8 cellular contexts compared by ENCODE assay signal in genomic region chr7:98294798-98295382, GRCh38. TPM values are rescaled to one million over a fixed set of nuclear protein-coding genes. Genes with fewer than 3 reads are reported as not detected.
DNase-seq lines count a peak whose midpoint lies in the region; ATAC-seq, FAIRE-seq and TF ChIP-seq lines count a peak whose summit lies in the region.

No MANE protein-coding gene starts in this region.

- CTCF ChIA-PET in A549 (lab: Yijun Ruan, JAX) = interaction anchor here (0.6 to 4.7 kb wide), 44 partner anchors 8 to 582 kb away, joined by 3 to 49 read pairs (median 4); partner anchors contain the start of gene BAIAP2L1

- TF ChIP-seq EP300 in A549 (IDR thresholded peaks at IDR 0.05) = no peak

- TF ChIP-seq CTCF in A549 (IDR thresholded peaks at IDR 0.05) = peak; percentile 90
- TF ChIP-seq CTCF in GM10266 (IDR thresholded peaks at IDR 0.05; ENCODE audit: control insufficient read depth, insufficient read depth, low read depth, missing control alignments) = peak; percentile 80
- peak; percentile 80 for TF ChIP-seq CTCF in astrocyte of the spinal cord (IDR thresholded peaks at IDR 0.05; ENCODE audit: low read depth, low read length)
- TF ChIP-seq CTCF in kidney (IDR thresholded peaks at IDR 0.05; ENCODE audit: borderline replicate concordance, extremely low read depth, insufficient read depth) = peak; percentile 54
- TF ChIP-seq CTCF in thyroid gland (IDR thresholded peaks at IDR 0.05) = peak; percentile 34 to 88 (median 73)

- H3K4me1 ChIP-seq in A549 (peaks cover 13% of the 10 kb centered on the region), kidney (ENCODE audit: control insufficient read depth in 1 of 2, insufficient read depth in 1 of 2, low read depth in 1 of 2, low read length in 2 of 2) (peaks cover 0 to 3% of the 10 kb centered on the region in 2 donors), thyroid gland (peaks cover 28 to 41% of the 10 kb centered on the region in 2 donors)

- in situ Hi-C loops in astrocyte of the spinal cord (cut with HindIII; ENCODE audit: low sequenced_read_pairs) = no loop called here

- no peaks in the 10 kb centered on the region for H3K27me3 ChIP-seq in thyroid gland

- H3K27ac ChIP-seq in A549 = peak overlapping the region; percentile 40 to 81
- no peak overlapping the region for H3K27ac ChIP-seq in kidney (ENCODE audit: low read depth in 2 of 2, low read length in 2 of 2)
- peak overlapping the region; percentile 72 to 87 (median 74) for H3K27ac ChIP-seq in thyroid gland

- no peak overlapping the region for H3K9ac ChIP-seq in kidney (ENCODE audit: low read length in 2 of 2)

- intact Hi-C loops in kidney (cut with DNase I) = loop anchor here (10.0 kb wide), 1 partner anchor 110 kb away; the partner anchor contains the start of gene BAIAP2L1
- intact Hi-C loops in thyroid gland (cut with DNase I) = loop anchor here (5.0 kb wide), 1 partner anchor 107 kb away; the partner anchor contains the start of gene BAIAP2L1

- H3K4me2 ChIP-seq in A549 = no peak overlapping the region

- TF ChIP-seq RAD21 in A549 (conservative IDR thresholded peaks at IDR 0.05 in 1 of 2, IDR thresholded peaks at IDR 0.05 in 1 of 2) = peak; percentile 93 to 96

- no peak for TF ChIP-seq POLR2A in A549 (IDR thresholded peaks at IDR 0.05; ENCODE audit: low read length)
- TF ChIP-seq POLR2A in thyroid gland (IDR thresholded peaks at IDR 0.05) = peak in 1 of 2 donors; percentile 2

- H3K9me3 ChIP-seq in A549 (no peaks in the 10 kb centered on the region), kidney (ENCODE audit: control insufficient read depth in 1 of 2, low read length in 2 of 2) (no peaks in the 10 kb centered on the region), thyroid gland (no peaks in the 10 kb centered on the region)

- FAIRE-seq in A549 (lab: Jason Lieb, UNC) = no peak
- FAIRE-seq in kidney (lab: Jason Lieb, UNC) = no peak

- 21% methylated on average over 14 of the region's 14 CpGs for WGBS in A549 (ENCODE audit: missing lambda C conversion rate)
- 19 to 20% methylated on average over 2 to 8 of the region's 14 CpGs for WGBS in thyroid gland, 2 donors

- no peak overlapping the region for H3K4me3 ChIP-seq in A549
- H3K4me3 ChIP-seq in astrocyte of the spinal cord (ENCODE audit: low read depth, low read length) = no peak overlapping the region
- H3K4me3 ChIP-seq in kidney (ENCODE audit: low read length in 2 of 2) = no peak overlapping the region
- H3K4me3 ChIP-seq in thyroid gland (replicated peaks in 1 of 3) = no peak overlapping the region

- H3K36me3 ChIP-seq in kidney (ENCODE audit: control insufficient read depth in 1 of 2, insufficient read depth in 2 of 2, low read length in 2 of 2) (peaks cover 10 to 25% of the 10 kb centered on the region in 2 donors), thyroid gland (peaks cover 16 to 33% of the 10 kb centered on the region in 2 donors)

- ATAC-seq in A549 = peak; percentile 82 to 90
- peak; percentile 69 for ATAC-seq in HG03342 (IDR thresholded peaks at IDR 0.05; ENCODE audit: unreplicated experiment)

- DNase-seq in A549 (ENCODE audit: low read depth in 1 of 2, low spot score in 1 of 2) = peak; percentile 75 to 85
- DNase-seq in GM10266 (ENCODE audit: extremely low spot score) = peak; percentile 80
- peak; percentile 83 for DNase-seq in NCI-H69 (lab: John Stamatoyannopoulos, UW)
- peak; percentile 61 for DNase-seq in astrocyte of the spinal cord (ENCODE audit: low read depth, low spot score)
- peak; percentile 82 for DNase-seq in kidney
- peak; percentile 83 to 84 for DNase-seq in thyroid gland
- DNase-seq in stimulated activated naive CD4-positive, alpha-beta T cell treated with Interleukin-2 at 50 U/mL for 16 hours (lab: John Stamatoyannopoulos, UW) = no peak

- POLR2A ChIA-PET in A549 (lab: Yijun Ruan, JAX) = interaction anchor here (2.7 kb wide), 1 partner anchor 106 kb away, joined by 7 read pairs; the partner anchor contains the start of gene BAIAP2L1

TF ChIP-seq in A549, 52 proteins besides CTCF, POLR2A, EP300 and RAD21:
- no peak for TF ChIP-seq ZSCAN20 (CRISPR knock-in tag; IDR thresholded peaks at IDR 0.05)
- TF ChIP-seq PHF8 (IDR thresholded peaks at IDR 0.05; ENCODE audit: borderline replicate concordance, low read depth) = no peak
- no peak for TF ChIP-seq TFCP2L1 (CRISPR knock-in tag; IDR thresholded peaks at IDR 0.05)
- no peak for TF ChIP-seq RFX5 (IDR thresholded peaks at IDR 0.05)
- no peak for TF ChIP-seq HOXA7 (CRISPR knock-in tag; IDR thresholded peaks at IDR 0.05)
- TF ChIP-seq KDM1A (IDR thresholded peaks at IDR 0.05; ENCODE audit: low read depth) = no peak
- TF ChIP-seq ZNF302 (CRISPR knock-in tag; IDR thresholded peaks at IDR 0.05) = no peak
- TF ChIP-seq ELK1 (IDR thresholded peaks at IDR 0.05; ENCODE audit: low read depth, low read length) = no peak
- TF ChIP-seq FOSB (CRISPR knock-in tag; IDR thresholded peaks at IDR 0.05) = no peak
- TF ChIP-seq HES2 (IDR thresholded peaks at IDR 0.05) = no peak
- no peak; the same call in none of the 2 replicates for TF ChIP-seq POLR2AphosphoS2 (conservative IDR thresholded peaks at IDR 0.05; ENCODE audit: low read length)
- 0 out of 2 replicates have a peak, but pooled peaks have one; percentile 10 for TF ChIP-seq MAX (IDR thresholded peaks at IDR 0.05)
- TF ChIP-seq CEBPB (IDR thresholded peaks at IDR 0.05) = no peak
- TF ChIP-seq CBX8 (IDR thresholded peaks at IDR 0.05) = no peak
- no peak for TF ChIP-seq FOSL2 (IDR thresholded peaks at IDR 0.05)
- TF ChIP-seq FOSL2 (CRISPR knock-in tag; IDR thresholded peaks at IDR 0.05) = no peak
- no peak for TF ChIP-seq CBX2 (IDR thresholded peaks at IDR 0.05; ENCODE audit: borderline replicate concordance, low read depth)
- peak; percentile 90 for TF ChIP-seq SMC3 (IDR thresholded peaks at IDR 0.05)
- no peak for TF ChIP-seq MAZ (IDR thresholded peaks at IDR 0.05; ENCODE audit: borderline replicate concordance, low read depth, low read length)
- no peak for TF ChIP-seq SREBF2 (IDR thresholded peaks at IDR 0.05)
- peak in 1 of 2 experiments; percentile 37; a peak in 1 of 5 replicates for TF ChIP-seq JUN (IDR thresholded peaks at IDR 0.05)
- TF ChIP-seq ZFP36 (IDR thresholded peaks at IDR 0.05; ENCODE audit: borderline replicate concordance, partially characterized antibody) = no peak
TF ChIP-seq in A549: peak in this region for 3.

RNA-seq across cellular contexts. Expression of gene BRI3, which starts 13.4 kb away (rescaled TPM):
- 61.0 and 68.3 TPM in 2 replicates for polyA plus RNA-seq in A549 (2011; rRNA removed)
- polyA plus RNA-seq in A549 (2012; cell fraction: cytosol; rRNA removed) = 67.0 and 79.0 TPM in 2 replicates
- polyA plus RNA-seq in A549 (2012; cell fraction: nucleus; rRNA removed) = 29.3 and 35.6 TPM in 2 replicates
- polyA plus RNA-seq in A549 (2017; fragmentation: RNase III; extraction: RNeasy Plus Mini Kit Qiagen cat#74134 plus additional on column Dnase treatment) = 60.8 to 73.0 TPM (median 61.5 TPM) in 3 replicates
- 49.2 and 51.8 TPM in 2 replicates for polyA minus RNA-seq in A549 (2011; rRNA and poly(A)+ RNA removed)
- total RNA-seq in kidney = 192 TPM
- 240 TPM for polyA plus RNA-seq in kidney (ENCODE audit: insufficient read depth, low read depth, low replicate concordance)
- 10 to 100 TPM; 23.5 to 51.9 (median 38.0) TPM for total RNA-seq in thyroid gland

RNA-seq across cellular contexts. Expression of gene TECPR1, which starts 42.9 kb away (rescaled TPM):
- polyA plus RNA-seq in A549 (2011; rRNA removed) (2.5 TPM in 2 replicates), A549 (2017; fragmentation: RNase III; extraction: RNeasy Plus Mini Kit Qiagen cat#74134 plus additional on column Dnase treatment) (8.4 to 11.2 TPM (median 11.1 TPM) in 3 replicates), kidney (ENCODE audit: insufficient read depth, low read depth, low replicate concordance) (5.1 TPM)
- 2.8 and 3.8 TPM in 2 replicates for polyA plus RNA-seq in A549 (2012; cell fraction: cytosol; rRNA removed)
- polyA plus RNA-seq in A549 (2012; cell fraction: nucleus; rRNA removed) = 14.1 and 21.5 TPM in 2 replicates
- 2.9 and 4.4 TPM in 2 replicates for polyA minus RNA-seq in A549 (2011; rRNA and poly(A)+ RNA removed)
- total RNA-seq in kidney (39.5 TPM), thyroid gland (10 to 100 TPM; 19.6 to 61.8 (median 26.3) TPM)

Comparison
In these comparisons a context has a peak if more than half of its experiments do, and no peak if none do; other contexts are left out.
1. H3K27ac ChIP-seq: peak in A549 (2 of 2) and thyroid gland (3 of 3); none in kidney (0 of 2).
2. Peak in every context shown above with its lines, with median percentiles within 50 percentile points of each other: CTCF ChIP-seq.